Comparison of ENCODE assay signal across 23 cellular contexts in genomic region chr22:49608660-49609059, GRCh38.
"Had no signal": no experiment of that assay in that cellular context is flagged by ENCODE, and none has a peak within 500 bp of the region (broad histone marks: within the 10 kb centered on the region; RNA-seq: fewer than 3 reads in every experiment).

No MANE protein-coding gene starts in this region.

- H3K27ac ChIP-seq: left ventricle myocardium inferior, neutrophil, parathyroid adenoma, right atrium auricular region, right lobe of liver, transverse colon, upper lobe of left lung, vagina had no signal

- H3K4me3 ChIP-seq: left ventricle myocardium inferior, right atrium auricular region, right lobe of liver, smooth muscle cell, transverse colon, upper lobe of left lung, vagina had no signal

- H3K36me3 ChIP-seq: left ventricle myocardium inferior, neutrophil, right atrium auricular region, right lobe of liver, transverse colon, upper lobe of left lung, vagina had no signal

- H3K9me3 ChIP-seq: neutrophil, right lobe of liver, vagina had no signal

- ATAC-seq: naive thymus-derived CD8-positive, alpha-beta T cell; right lobe of liver; stimulated activated memory B cell treated with anti-CD40 and anti-IgM and Interleukin-4, amounts not matched to agents 10 μg/mL and 1 μg/mL and 100 μg/mL, for 72 hours; stimulated activated naive CD8-positive, alpha-beta T cell treated with anti-CD3 and anti-CD28 coated beads, Interleukin-15, amount 100 ng/mL, for 72 hours had no signal

- H3K4me1 ChIP-seq: left ventricle myocardium inferior, parathyroid adenoma, right atrium auricular region, right lobe of liver, transverse colon, upper lobe of left lung, vagina had no signal

- DNase-seq: hypothalamus; immature natural killer cell; left ventricle myocardium inferior; mammary epithelial cell; mesenchymal stem cell; naive thymus-derived CD8-positive, alpha-beta T cell; occipital lobe; stimulated activated CD4-positive, alpha-beta T cell treated with anti-CD3 and anti-CD28 coated beads, Interleukin-1b, Interleukin-23, amount 100 ng/mL, for 48 hours; stimulated activated CD4-positive, alpha-beta T cell treated with anti-CD3 and anti-CD28 coated beads, Interleukin-2, amount 100 ng/mL, for 48 hours; stimulated activated CD4-positive, alpha-beta T cell treated with anti-CD3 and anti-CD28 coated beads, Interleukin-4, amount 100 ng/mL, for 4 hours; stimulated activated CD8-positive, alpha-beta memory T cell treated with anti-CD3 and anti-CD28 coated beads, Interleukin-4, amount 100 ng/mL, for 48 hours; stimulated activated naive CD4-positive, alpha-beta T cell treated with Interleukin-2 at 50 U/mL for 16 hours; stimulated activated naive CD8-positive, alpha-beta T cell treated with anti-CD3 and anti-CD28 coated beads, Interleukin-15, amount 100 ng/mL, for 72 hours; substantia nigra; transverse colon; upper lobe of left lung had no signal

- H3K27me3 ChIP-seq: neutrophil, right atrium auricular region, right lobe of liver, transverse colon, upper lobe of left lung, vagina had no signal
